ENCODE assay signal across 13 cellular contexts in genomic region chr12:132194056-132194455, GRCh38. TPM values are rescaled to one million over a fixed set of nuclear protein-coding genes. Genes with fewer than 3 reads are reported as not detected.
DNase-seq lines count a peak whose midpoint lies in the region; TF ChIP-seq lines count a peak whose summit lies in the region.
"Had no signal": no experiment of that assay in that cellular context is flagged by ENCODE, and none has a peak within 500 bp of the region (broad histone marks: within the 10 kb centered on the region; RNA-seq: fewer than 3 reads in every experiment).

No MANE protein-coding gene starts in this region.

- H3K4me3 ChIP-seq in AG04450 (ENCODE audit: low read depth, low read length) (no peak overlapping the region), fibroblast of villous mesenchyme (ENCODE audit: low read depth, low read length) (no peak overlapping the region)
- H3K4me3 ChIP-seq: heart right ventricle, skin epidermis had no signal

- peaks cover 2% of the 10 kb centered on the region for H3K27me3 ChIP-seq in AG04450 (ENCODE audit: control insufficient read depth, insufficient read depth, low read length)

- CTCF ChIA-PET in AG04450 (lab: Charles Lee), result no interaction called here

- no peak overlapping the region for H3K27ac ChIP-seq in AG04450 (ENCODE audit: low read depth, low read length)
- H3K27ac ChIP-seq: heart right ventricle, skin epidermis had no signal

- DNase-seq in AG04450 (ENCODE audit: low read depth, low spot score) (no peak), RPMI8226 (peak; percentile 44), fibroblast of villous mesenchyme (ENCODE audit: low read depth) (no peak), NCI-H146 (lab: John Stamatoyannopoulos, UW) (no peak), amygdala (lab: John Stamatoyannopoulos, UW) (no peak), NCI-H1092 (lab: John Stamatoyannopoulos, UW) (no peak), cerebellar nuclear complex (lab: John Stamatoyannopoulos, UW) (no peak)
- DNase-seq: activated T-cell treated with anti-CD3 and anti-CD28 coated beads, Interleukin-2, amount 50 U/mL, for 1 hour; heart right ventricle; NCI-H69; T-helper 1 cell had no signal

- H3K9me3 ChIP-seq in AG04450 (ENCODE audit: control insufficient read depth, insufficient read depth, low read length), result peaks cover 34% of the 10 kb centered on the region

- TF ChIP-seq CTCF in AG04450 (IDR thresholded peaks at IDR 0.05; ENCODE audit: low read depth, low read length), result peak; percentile 14; the same call in 1 of the 2 replicates
- TF ChIP-seq CTCF in GM12872 (IDR thresholded peaks at IDR 0.05; ENCODE audit: insufficient read depth, low read depth, low read length), result peak; percentile 32; the same call in 1 of the 3 replicates
- peak; percentile 24 for TF ChIP-seq CTCF in fibroblast of villous mesenchyme (IDR thresholded peaks at IDR 0.05; ENCODE audit: insufficient read depth, low read depth, low read length)

- POLR2A ChIA-PET in AG04450 (lab: Yijun Ruan, JAX), result no interaction called here

RNA-seq across cellular contexts. Expression of gene NOC4L, which starts 49.8 kb away (rescaled TPM):
- polyA plus RNA-seq in AG04450 (2011; rRNA removed), result 2.9 and 3.7 TPM in 2 replicates
- polyA minus RNA-seq in AG04450 (2011; rRNA and poly(A)+ RNA removed), result 3.2 and 3.3 TPM in 2 replicates
- total RNA-seq in fibroblast of villous mesenchyme, result 12.1 and 14.8 TPM in 2 replicates

RNA-seq across cellular contexts. Expression of gene DDX51, which starts 49.9 kb away (rescaled TPM):
- 4.5 and 4.6 TPM in 2 replicates for polyA plus RNA-seq in AG04450 (2011; rRNA removed)
- polyA minus RNA-seq in AG04450 (2011; rRNA and poly(A)+ RNA removed), result 3.0 and 3.9 TPM in 2 replicates
- total RNA-seq in fibroblast of villous mesenchyme, result 8.2 and 11.3 TPM in 2 replicates
